ENCODE assay signal across 11 cellular contexts in genomic region chr1:183148599-183148998, GRCh38. TPM values are rescaled to one million over a fixed set of nuclear protein-coding genes. Genes with fewer than 3 reads are reported as not detected.
DNase-seq lines count a peak whose midpoint lies in the region; ATAC-seq and TF ChIP-seq lines count a peak whose summit lies in the region.
"Had no signal": no experiment of that assay in that cellular context is flagged by ENCODE, and none has a peak within 500 bp of the region (broad histone marks: within the 10 kb centered on the region; RNA-seq: fewer than 3 reads in every experiment).

No MANE protein-coding gene starts in this region.

- no peak for ATAC-seq in HG02759 (IDR thresholded peaks at IDR 0.05; ENCODE audit: unreplicated experiment)
- ATAC-seq in activated T-cell treated with anti-CD3 and anti-CD28 coated beads, Interleukin-2, amount 50 U/mL, for 72 hours (replicated peaks in 1 of 2), result no peak

- no peak overlapping the region for H3K27ac Mint-ChIP-seq in activated T-cell treated with anti-CD3 and anti-CD28 coated beads, Interleukin-2, amount 50 U/mL, for 72 hours

- H3K9me3 Mint-ChIP-seq in activated T-cell treated with anti-CD3 and anti-CD28 coated beads, Interleukin-2, amount 50 U/mL, for 72 hours, result no peaks in the 10 kb centered on the region

- no peaks in the 10 kb centered on the region for H3K4me1 Mint-ChIP-seq in activated T-cell treated with anti-CD3 and anti-CD28 coated beads, Interleukin-2, amount 50 U/mL, for 72 hours (ENCODE audit: low read depth)

- H3K4me3 ChIP-seq in cardiac fibroblast (replicated peaks in 1 of 2; ENCODE audit: low read depth in 2 of 2, low read length in 2 of 2), result no peak overlapping the region

- H3K4me3 Mint-ChIP-seq in activated T-cell treated with anti-CD3 and anti-CD28 coated beads, Interleukin-2, amount 50 U/mL, for 72 hours, result no peak overlapping the region

- no peak for TF ChIP-seq CTCF in cardiac fibroblast (IDR thresholded peaks at IDR 0.05; ENCODE audit: low read depth, low read length)

- H3K27me3 Mint-ChIP-seq in activated T-cell treated with anti-CD3 and anti-CD28 coated beads, Interleukin-2, amount 50 U/mL, for 72 hours (ENCODE audit: low read depth), result peaks cover 18% of the 10 kb centered on the region

- DNase-seq in NCI-H2227 (lab: John Stamatoyannopoulos, UW; ENCODE audit: unreplicated experiment), result peak; percentile 54
- DNase-seq in cardiac fibroblast (ENCODE audit: low read depth in 2 of 2), result peak; percentile 59 to 60
- peak; percentile 44 for DNase-seq in kidney tubule cell (ENCODE audit: low spot score)
- DNase-seq in stromal cell of bone marrow (ENCODE audit: low read depth), result peak; percentile 50
- no peak for DNase-seq in LoVo (ENCODE audit: low spot score)
- no peak for DNase-seq in C1 segment of cervical spinal cord (lab: John Stamatoyannopoulos, UW)
- DNase-seq in activated T-cell treated with anti-CD3 and anti-CD28 coated beads, Interleukin-2, amount 50 U/mL, for 72 hours, result no peak
- DNase-seq: activated naive CD4-positive, alpha-beta T cell treated with anti-CD3 and anti-CD28 coated beads, Interleukin-2, amount 50 U/mL, for 16 hours; NCI-H2081; RPMI8226 had no signal

- no peaks in the 10 kb centered on the region for H3K36me3 Mint-ChIP-seq in activated T-cell treated with anti-CD3 and anti-CD28 coated beads, Interleukin-2, amount 50 U/mL, for 72 hours (ENCODE audit: insufficient read depth in 2 of 2)

RNA-seq across cellular contexts. Expression of gene LAMC2, which starts 37.5 kb away (rescaled TPM):
- 1 to 10 TPM in 1 of 2 donors, not detected in 1; 1.2 TPM for total RNA-seq in activated T-cell treated with anti-CD3 and anti-CD28 coated beads, Interleukin-2, amount 50 U/mL, for 72 hours

Comparison
In these comparisons a context has a peak if more than half of its experiments do, and no peak if none do; other contexts are left out.
1. DNase-seq: peak in NCI-H2227 (single experiment), cardiac fibroblast (2 of 2), kidney tubule cell (single experiment) and stromal cell of bone marrow (single experiment); none in LoVo (single experiment), C1 segment of cervical spinal cord (0 of 14) and activated T-cell treated with anti-CD3 and anti-CD28 coated beads, Interleukin-2, amount 50 U/mL, for 72 hours (0 of 2).